Comparison of ENCODE assay signal across 1 cellular context in genomic region chr10:131814567-131815290, GRCh38.
TF ChIP-seq lines count a peak whose summit lies in the region.

No MANE protein-coding gene starts in this region.

TF ChIP-seq in GM23338, 12 proteins besides CTCF, POLR2A, EP300 and RAD21 (continued from another document):
- no peak for TF ChIP-seq ZNF462 (CRISPR knock-in tag; IDR thresholded peaks at IDR 0.05)
- TF ChIP-seq ZNF114 (CRISPR knock-in tag; IDR thresholded peaks at IDR 0.05), result no peak
- TF ChIP-seq CREB1 (CRISPR knock-in tag; IDR thresholded peaks at IDR 0.05; ENCODE audit: low read depth), result no peak
